Comparison of ENCODE assay signal across 10 cellular contexts in the genomic region with DNA sequence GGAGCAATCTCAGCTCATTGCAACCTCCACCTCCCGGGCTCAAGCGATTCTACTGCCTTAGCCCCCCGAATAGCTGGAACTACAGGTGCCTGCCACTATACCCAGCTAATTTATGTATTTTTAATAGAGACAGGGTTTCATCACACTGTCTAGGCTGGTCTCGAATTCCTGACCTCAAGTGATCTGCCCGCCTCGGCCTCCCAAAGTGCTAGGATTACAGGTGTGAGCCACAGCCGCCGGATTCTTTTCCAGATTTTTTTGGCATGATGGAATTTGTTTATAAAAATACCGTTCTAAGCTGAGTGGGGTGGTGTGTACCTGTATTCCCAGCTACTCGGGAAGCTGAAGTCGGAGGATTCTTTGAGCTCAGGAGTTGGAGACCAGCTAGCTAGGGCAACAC. TPM values are rescaled to one million over a fixed set of nuclear protein-coding genes. Genes with fewer than 3 reads are reported as not detected.
"Had no signal": no experiment of that assay in that cellular context is flagged by ENCODE, and none has a peak within 500 bp of the region (broad histone marks: within the 10 kb centered on the region; RNA-seq: fewer than 3 reads in every experiment).

No MANE protein-coding gene starts in this region.

- FAIRE-seq: H54, HepG2, K562 had no signal

- ATAC-seq: HepG2, K562 had no signal

- H3K4me3 ChIP-seq: GM23248, K562 had no signal

- H2AFZ ChIP-seq: GM23248 had no signal

- DNase-seq: GM23248, GOT3, H9, HCEC 1CT, HFFc6, KG1 had no signal

- H3K9ac ChIP-seq: GM23248 had no signal

- H3K27ac ChIP-seq: GM23248, HL-60 had no signal

RNA-seq across cellular contexts. Expression of a gene that starts 20.4 kb away (rescaled TPM):
- total RNA-seq: HepG2 had no signal
